Comparison of ENCODE assay signal across 9 cellular contexts in genomic region chr10:111076191-111076681, GRCh38. TPM values are rescaled to one million over a fixed set of nuclear protein-coding genes. Genes with fewer than 3 reads are reported as not detected.
DNase-seq lines count a peak whose midpoint lies in the region; ATAC-seq and TF ChIP-seq lines count a peak whose summit lies in the region.
"Had no signal": no experiment of that assay in that cellular context is flagged by ENCODE, and none has a peak within 500 bp of the region (broad histone marks: within the 10 kb centered on the region; RNA-seq: fewer than 3 reads in every experiment).

No MANE protein-coding gene starts in this region.

- H3K27ac ChIP-seq in BLaER1 treated with 17β-estradiol and CSF1 and Interleukin-3, amounts not matched to agents 10 nM and 100 nM = no peak overlapping the region
- H3K27ac ChIP-seq in neural cell (ENCODE audit: low read length) (peak overlapping the region; percentile 50), transverse colon (peak overlapping the region; percentile 31 to 70 (median 49))

- H3K4me3 Mint-ChIP-seq in activated T-helper 1 cell treated with anti-CD3 and anti-CD28 coated beads, Interleukin-12 subunit alpha, Interleukin-12 subunit beta, Interleukin-2, Interleukin-4 antibody, amounts not matched to agents 30 ng/mL and 10 ng/mL and 1 ng/mL, durations not matched to agents 14 hours and 24 hours and 36 hours = peak overlapping the region; percentile 19

- no peaks in the 10 kb centered on the region for H3K9me2 ChIP-seq in neural cell (ENCODE audit: insufficient read depth, low read length)

- peak overlapping the region; percentile 12 to 62 (median 55); a peak in 20 of 22 replicates for H3K9ac ChIP-seq in BLaER1 treated with 17β-estradiol and CSF1 and Interleukin-3, amounts not matched to agents 10 nM and 100 nM
- peak overlapping the region; percentile 68 for H3K9ac ChIP-seq in neural cell (ENCODE audit: low read length)

- TF ChIP-seq RAD21 in neural cell (conservative IDR thresholded peaks at IDR 0.05) = peak; percentile 99

- TF ChIP-seq CTCF in neural cell (IDR thresholded peaks at IDR 0.05; ENCODE audit: poor library complexity, severe bottlenecking) = peak; percentile 99
- TF ChIP-seq CTCF in transverse colon (IDR thresholded peaks at IDR 0.05) = peak; percentile 78 to 93 (median 87)

- H3K9me3 Mint-ChIP-seq in activated T-helper 1 cell treated with anti-CD3 and anti-CD28 coated beads, Interleukin-12 subunit alpha, Interleukin-12 subunit beta, Interleukin-2, Interleukin-4 antibody, amounts not matched to agents 30 ng/mL and 10 ng/mL and 1 ng/mL, durations not matched to agents 14 hours and 24 hours and 36 hours = no peaks in the 10 kb centered on the region

- DNase-seq in NCI-H69 (lab: John Stamatoyannopoulos, UW) (peak; percentile 66), fibroblast of the conjunctiva (ENCODE audit: low read depth) (peak; percentile 13), transverse colon (peak; percentile 73)
- peak; percentile 15 for DNase-seq in activated T-helper 1 cell treated with anti-CD3 and anti-CD28 coated beads, Interleukin-12 subunit alpha, Interleukin-12 subunit beta, Interleukin-2, Interleukin-4 antibody, amounts not matched to agents 30 ng/mL and 10 ng/mL and 1 ng/mL, durations not matched to agents 14 hours and 24 hours and 36 hours (ENCODE audit: low spot score)

- TF ChIP-seq POLR2A in transverse colon (IDR thresholded peaks at IDR 0.05) = no peak

- H3F3A ChIP-seq in neural cell (ENCODE audit: insufficient read depth, low read length, poor library complexity, severe bottlenecking) = no peaks in the 10 kb centered on the region

- intact Hi-C loops in activated T-helper 1 cell treated with anti-CD3 and anti-CD28 coated beads, Interleukin-12 subunit alpha, Interleukin-12 subunit beta, Interleukin-2, Interleukin-4 antibody, amounts not matched to agents 30 ng/mL and 10 ng/mL and 1 ng/mL, durations not matched to agents 14 hours and 24 hours and 36 hours (cut with micrococcal nuclease) = loop anchor here (2.0 to 10.0 kb wide), 3 partner anchors 157 to 433 kb away; partner anchors contain the start of genes BBIP1 and SHOC2
- intact Hi-C loops in transverse colon (cut with DNase I; ENCODE audit: low total_unique reads) = no loop called here

- H3K27ac Mint-ChIP-seq in activated T-helper 1 cell treated with anti-CD3 and anti-CD28 coated beads, Interleukin-12 subunit alpha, Interleukin-12 subunit beta, Interleukin-2, Interleukin-4 antibody, amounts not matched to agents 30 ng/mL and 10 ng/mL and 1 ng/mL, durations not matched to agents 14 hours and 24 hours and 36 hours = no peak overlapping the region

- peaks cover 9 to 28% (median 23%) of the 10 kb centered on the region in 11 experiments for H3K9me3 ChIP-seq in BLaER1 treated with 17β-estradiol and CSF1 and Interleukin-3, amounts not matched to agents 10 nM and 100 nM (replicated peaks in 1 of 11)
- H3K9me3 ChIP-seq in neural cell (ENCODE audit: low read length) (peaks cover 6% of the 10 kb centered on the region), transverse colon (no peaks in the 10 kb centered on the region)

- peaks cover 1% of the 10 kb centered on the region for H3K36me3 Mint-ChIP-seq in activated T-helper 1 cell treated with anti-CD3 and anti-CD28 coated beads, Interleukin-12 subunit alpha, Interleukin-12 subunit beta, Interleukin-2, Interleukin-4 antibody, amounts not matched to agents 30 ng/mL and 10 ng/mL and 1 ng/mL, durations not matched to agents 14 hours and 24 hours and 36 hours (ENCODE audit: low read depth)

- peaks cover 26 to 36% (median 32%) of the 10 kb centered on the region in 11 experiments for H3K27me3 ChIP-seq in BLaER1 treated with 17β-estradiol and CSF1 and Interleukin-3, amounts not matched to agents 10 nM and 100 nM
- H3K27me3 ChIP-seq in neural cell (ENCODE audit: insufficient read depth, low read depth, low read length) (peaks cover 39% of the 10 kb centered on the region), transverse colon (peaks cover 60% of the 10 kb centered on the region)

- peaks cover 58% of the 10 kb centered on the region for H3K27me3 Mint-ChIP-seq in activated T-helper 1 cell treated with anti-CD3 and anti-CD28 coated beads, Interleukin-12 subunit alpha, Interleukin-12 subunit beta, Interleukin-2, Interleukin-4 antibody, amounts not matched to agents 30 ng/mL and 10 ng/mL and 1 ng/mL, durations not matched to agents 14 hours and 24 hours and 36 hours (ENCODE audit: insufficient read depth)

- in situ Hi-C loops in transverse colon (cut with MboI; ENCODE audit: low pct_ligation_motif_present in 1 of 4, low pct_unique_long_range_greater_than_20kb in 1 of 4, low sequenced_read_pairs in 3 of 4) = no loop called here

- ATAC-seq in GM19023 (IDR thresholded peaks at IDR 0.05; ENCODE audit: unreplicated experiment) (peak; percentile 69), HG03280 (IDR thresholded peaks at IDR 0.05; ENCODE audit: unreplicated experiment) (peak; percentile 60)

- no peaks in the 10 kb centered on the region for H3K79me2 ChIP-seq in neural cell (replicated peaks; ENCODE audit: insufficient read depth, low read length)

- H4K20me1 ChIP-seq in BLaER1 treated with 17β-estradiol and CSF1 and Interleukin-3, amounts not matched to agents 10 nM and 100 nM = no peaks in the 10 kb centered on the region
- H4K20me1 ChIP-seq in neural cell (ENCODE audit: insufficient read depth) = no peaks in the 10 kb centered on the region

- peak overlapping the region; percentile 37 for H2AFZ ChIP-seq in neural cell (ENCODE audit: low read depth, low read length)

- TF ChIP-seq EP300 in neural cell (conservative IDR thresholded peaks at IDR 0.05; ENCODE audit: poor library complexity, severe bottlenecking) (no peak), transverse colon (IDR thresholded peaks at IDR 0.05; ENCODE audit: low read depth) (no peak)

- no peaks in the 10 kb centered on the region; a peak in 1 of 22 replicates for H3K36me3 ChIP-seq in BLaER1 treated with 17β-estradiol and CSF1 and Interleukin-3, amounts not matched to agents 10 nM and 100 nM
- H3K36me3 ChIP-seq in neural cell (ENCODE audit: insufficient read depth, low read length) = no peaks in the 10 kb centered on the region
- no peaks in the 10 kb centered on the region for H3K36me3 ChIP-seq in transverse colon

- 0 to 2% methylated on average over 10 to 39 of the region's 39 CpGs for WGBS in transverse colon (ENCODE audit: low coverage in 1 of 2), 2 donors

- peak overlapping the region; percentile 55 to 73 (median 64) for H3K4me3 ChIP-seq in BLaER1 treated with 17β-estradiol and CSF1 and Interleukin-3, amounts not matched to agents 10 nM and 100 nM
- H3K4me3 ChIP-seq in neural cell (ENCODE audit: low read length) (peak overlapping the region; percentile 88), transverse colon (peak overlapping the region; percentile 38 to 62 (median 45))

- peaks cover 0 to 8% (median 4%) of the 10 kb centered on the region in 10 experiments; a peak in 6 of 20 replicates for H3K4me1 ChIP-seq in BLaER1 treated with 17β-estradiol and CSF1 and Interleukin-3, amounts not matched to agents 10 nM and 100 nM
- peaks cover 3 to 40% (median 25%) of the 10 kb centered on the region in 4 donors for H3K4me1 ChIP-seq in transverse colon

- peak overlapping the region; percentile 87 to 100 (median 96) for H3K4me2 ChIP-seq in BLaER1 treated with 17β-estradiol and CSF1 and Interleukin-3, amounts not matched to agents 10 nM and 100 nM
- H3K4me2 ChIP-seq in neural cell (ENCODE audit: low read length) = peak overlapping the region; percentile 79

- no peaks in the 10 kb centered on the region for H3K4me1 Mint-ChIP-seq in activated T-helper 1 cell treated with anti-CD3 and anti-CD28 coated beads, Interleukin-12 subunit alpha, Interleukin-12 subunit beta, Interleukin-2, Interleukin-4 antibody, amounts not matched to agents 30 ng/mL and 10 ng/mL and 1 ng/mL, durations not matched to agents 14 hours and 24 hours and 36 hours (ENCODE audit: low read depth)

TF ChIP-seq in neural cell, 6 proteins besides CTCF, POLR2A, EP300 and RAD21:
- peak; percentile 99 for TF ChIP-seq SMC3 (conservative IDR thresholded peaks at IDR 0.05; ENCODE audit: poor library complexity)
- TF ChIP-seq, protein P1, sequence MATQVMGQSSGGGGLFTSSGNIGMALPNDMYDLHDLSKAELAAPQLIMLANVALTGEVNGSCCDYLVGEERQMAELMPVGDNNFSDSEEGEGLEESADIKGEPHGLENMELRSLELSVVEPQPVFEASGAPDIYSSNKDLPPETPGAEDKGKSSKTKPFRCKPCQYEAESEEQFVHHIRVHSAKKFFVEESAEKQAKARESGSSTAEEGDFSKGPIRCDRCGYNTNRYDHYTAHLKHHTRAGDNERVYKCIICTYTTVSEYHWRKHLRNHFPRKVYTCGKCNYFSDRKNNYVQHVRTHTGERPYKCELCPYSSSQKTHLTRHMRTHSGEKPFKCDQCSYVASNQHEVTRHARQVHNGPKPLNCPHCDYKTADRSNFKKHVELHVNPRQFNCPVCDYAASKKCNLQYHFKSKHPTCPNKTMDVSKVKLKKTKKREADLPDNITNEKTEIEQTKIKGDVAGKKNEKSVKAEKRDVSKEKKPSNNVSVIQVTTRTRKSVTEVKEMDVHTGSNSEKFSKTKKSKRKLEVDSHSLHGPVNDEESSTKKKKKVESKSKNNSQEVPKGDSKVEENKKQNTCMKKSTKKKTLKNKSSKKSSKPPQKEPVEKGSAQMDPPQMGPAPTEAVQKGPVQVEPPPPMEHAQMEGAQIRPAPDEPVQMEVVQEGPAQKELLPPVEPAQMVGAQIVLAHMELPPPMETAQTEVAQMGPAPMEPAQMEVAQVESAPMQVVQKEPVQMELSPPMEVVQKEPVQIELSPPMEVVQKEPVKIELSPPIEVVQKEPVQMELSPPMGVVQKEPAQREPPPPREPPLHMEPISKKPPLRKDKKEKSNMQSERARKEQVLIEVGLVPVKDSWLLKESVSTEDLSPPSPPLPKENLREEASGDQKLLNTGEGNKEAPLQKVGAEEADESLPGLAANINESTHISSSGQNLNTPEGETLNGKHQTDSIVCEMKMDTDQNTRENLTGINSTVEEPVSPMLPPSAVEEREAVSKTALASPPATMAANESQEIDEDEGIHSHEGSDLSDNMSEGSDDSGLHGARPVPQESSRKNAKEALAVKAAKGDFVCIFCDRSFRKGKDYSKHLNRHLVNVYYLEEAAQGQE (IDR thresholded peaks at IDR 0.05; ENCODE audit: borderline replicate concordance) = no peak

RNA-seq across cellular contexts. Expression of gene ADRA2A, which starts 0.6 kb away (rescaled TPM):
- total RNA-seq in activated T-helper 1 cell treated with anti-CD3 and anti-CD28 coated beads, Interleukin-12 subunit alpha, Interleukin-12 subunit beta, Interleukin-2, Interleukin-4 antibody, amounts not matched to agents 30 ng/mL and 10 ng/mL and 1 ng/mL, durations not matched to agents 14 hours and 24 hours and 36 hours = not detected in 2 replicates
- 1.5 and 2.5 TPM in 2 replicates for polyA plus RNA-seq in neural cell
- polyA minus RNA-seq in neural cell = 4.4 and 5.4 TPM in 2 replicates
- total RNA-seq in transverse colon = 10 to 100 TPM; 11.9 to 53.5 (median 17.7) TPM
- total RNA-seq: T-helper 1 cell treated with Interleukin-12 subunit alpha and Interleukin-12 subunit beta and Interleukin-4 antibody, amounts not matched to agents 30 ng/mL and 1 ng/mL, for 36 hours had no signal

Comparison
In these comparisons a context has a peak if more than half of its experiments do, and no peak if none do; other contexts are left out.
1. H3K27ac ChIP-seq: peak in neural cell (single experiment) and transverse colon (4 of 4); none in BLaER1 treated with 17β-estradiol and CSF1 and Interleukin-3, amounts not matched to agents 10 nM and 100 nM (0 of 11).
2. DNase-seq: peak in every context shown above with its lines; median percentile 73 in transverse colon; 66 in NCI-H69; 15 in activated T-helper 1 cell treated with anti-CD3 and anti-CD28 coated beads, Interleukin-12 subunit alpha, Interleukin-12 subunit beta, Interleukin-2, Interleukin-4 antibody, amounts not matched to agents 30 ng/mL and 10 ng/mL and 1 ng/mL, durations not matched to agents 14 hours and 24 hours and 36 hours; 13 in fibroblast of the conjunctiva.
3. RNA of gene ADRA2A, which starts 0.6 kb away (total RNA-seq): 11.9 to 53.5 TPM in transverse colon; not detected in activated T-helper 1 cell treated with anti-CD3 and anti-CD28 coated beads, Interleukin-12 subunit alpha, Interleukin-12 subunit beta, Interleukin-2, Interleukin-4 antibody, amounts not matched to agents 30 ng/mL and 10 ng/mL and 1 ng/mL, durations not matched to agents 14 hours and 24 hours and 36 hours; every median in the first group is over 10 times any median in the second.
4. Peak in every context shown above with its lines, with median percentiles within 50 percentile points of each other: H3K4me3 ChIP-seq.